ENCODE assay signal across 14 cellular contexts in genomic region chr13:27334774-27335490, GRCh38.
A peak's percentile ranks its signal among the peaks of the same experiment; 100 is the strongest.
DNase-seq lines count a peak whose midpoint lies in the region.
"Had no signal": no experiment of that assay in that cellular context is flagged by ENCODE, and none has a peak within 500 bp of the region (broad histone marks: within the 10 kb centered on the region; RNA-seq: fewer than 3 reads in every experiment).

No MANE protein-coding gene starts in this region.

- DNase-seq in NCI-H1417 (lab: John Stamatoyannopoulos, UW) (peak; percentile 22 to 63 (median 24)), NCI-H1417 treated with DMSO at 0.1 percent for 48 hours (lab: John Stamatoyannopoulos, UW) (no peak), NCI-H2107 treated with DMSO at 0.1 percent for 48 hours (lab: John Stamatoyannopoulos, UW; ENCODE audit: unreplicated experiment) (peak; percentile 92), amniotic epithelial cell (ENCODE audit: low read depth) (peak; percentile 76), myocyte (ENCODE audit: low read depth) (peak; percentile 69), DMS114 treated with DMSO at 0.1 percent for 48 hours (lab: John Stamatoyannopoulos, UW; ENCODE audit: unreplicated experiment) (no peak), hepatic stellate cell (ENCODE audit: low spot score) (no peak), NCI-H128 (lab: John Stamatoyannopoulos, UW; ENCODE audit: unreplicated experiment) (no peak)
- DNase-seq: 8988T; activated CD4-positive, alpha-beta T cell treated with anti-CD3 and anti-CD28 coated beads for 1 hour; activated effector memory CD4-positive, alpha-beta T cell treated with anti-CD3 and anti-CD28 coated beads, Interleukin-2, amount 50 U/mL, for 16 hours; NCI-H1930; Right ventricle myocardium superior; stomach had no signal

Comparison
In these comparisons a context has a peak if more than half of its experiments do, and no peak if none do; other contexts are left out.
1. DNase-seq: peak in NCI-H1417 (3 of 3), NCI-H2107 treated with DMSO at 0.1 percent for 48 hours (single experiment), amniotic epithelial cell (single experiment) and myocyte (single experiment); none in NCI-H1417 treated with DMSO at 0.1 percent for 48 hours (single experiment), DMS114 treated with DMSO at 0.1 percent for 48 hours (single experiment), hepatic stellate cell (single experiment) and NCI-H128 (single experiment).